23 cellular contexts compared by ENCODE assay signal in genomic region chr1:92899780-92900179, GRCh38.
DNase-seq lines count a peak whose midpoint lies in the region; ATAC-seq and TF ChIP-seq lines count a peak whose summit lies in the region.
"Had no signal": no experiment of that assay in that cellular context is flagged by ENCODE, and none has a peak within 500 bp of the region (broad histone marks: within the 10 kb centered on the region; RNA-seq: fewer than 3 reads in every experiment).

No MANE protein-coding gene starts in this region.

- H3K27ac ChIP-seq in CD4-positive, CD25-positive, alpha-beta regulatory T cell (ENCODE audit: insufficient read depth, low read length, poor library complexity, severe bottlenecking): no peak overlapping the region
- H3K27ac ChIP-seq: A549; BLaER1 treated with 17β-estradiol and CSF1 and Interleukin-3, amounts not matched to agents 10 nM and 100 nM had no signal

- no peak overlapping the region for H3K4me3 Mint-ChIP-seq in activated naive CD4-positive, alpha-beta T cell treated with anti-CD3 and anti-CD28 coated beads, Interleukin-2, amount 50 U/mL, for 24 hours
- no peak overlapping the region for H3K4me3 Mint-ChIP-seq in CD4-positive, CD25-positive, alpha-beta regulatory T cell
- no peak overlapping the region for H3K4me3 Mint-ChIP-seq in WTC11
- H3K4me3 Mint-ChIP-seq: CD14-positive monocyte, GM23338, H9, HFFc6 had no signal

- no peak overlapping the region for H3K4me3 ChIP-seq in CD4-positive, CD25-positive, alpha-beta regulatory T cell (ENCODE audit: low read depth, low read length)
- H3K4me3 ChIP-seq: A549; BLaER1 treated with 17β-estradiol and CSF1 and Interleukin-3, amounts not matched to agents 10 nM and 100 nM; GM23338 had no signal

- no peaks in the 10 kb centered on the region for H3K27me3 ChIP-seq in CD4-positive, CD25-positive, alpha-beta regulatory T cell (ENCODE audit: control insufficient read depth, insufficient read depth, low read length)
- H3K27me3 ChIP-seq: BE2C; BLaER1 treated with 17β-estradiol and CSF1 and Interleukin-3, amounts not matched to agents 10 nM and 100 nM had no signal

- no peaks in the 10 kb centered on the region for H3K36me3 ChIP-seq in CD4-positive, CD25-positive, alpha-beta regulatory T cell (ENCODE audit: control insufficient read depth, insufficient read depth, low read length)
- H3K36me3 ChIP-seq: BE2C; BLaER1 treated with 17β-estradiol and CSF1 and Interleukin-3, amounts not matched to agents 10 nM and 100 nM had no signal

- H3K27me3 Mint-ChIP-seq in activated naive CD4-positive, alpha-beta T cell treated with anti-CD3 and anti-CD28 coated beads, Interleukin-2, amount 50 U/mL, for 24 hours: no peaks in the 10 kb centered on the region
- no peaks in the 10 kb centered on the region for H3K27me3 Mint-ChIP-seq in CD4-positive, CD25-positive, alpha-beta regulatory T cell
- no peaks in the 10 kb centered on the region; the same call in 1 of the 2 replicates for H3K27me3 Mint-ChIP-seq in WTC11 (ENCODE audit: low read depth)
- H3K27me3 Mint-ChIP-seq: CD4-positive, alpha-beta memory T cell had no signal

- peaks cover 30% of the 10 kb centered on the region for H3K4me1 Mint-ChIP-seq in activated naive CD4-positive, alpha-beta T cell treated with anti-CD3 and anti-CD28 coated beads, Interleukin-2, amount 50 U/mL, for 24 hours
- peaks cover 15 to 20% (median 17%) of the 10 kb centered on the region in 4 donors for H3K4me1 Mint-ChIP-seq in CD4-positive, CD25-positive, alpha-beta regulatory T cell
- H3K4me1 Mint-ChIP-seq in WTC11: no peaks in the 10 kb centered on the region
- H3K4me1 Mint-ChIP-seq: GM23338, H9 had no signal

- H3K9me3 Mint-ChIP-seq in activated naive CD4-positive, alpha-beta T cell treated with anti-CD3 and anti-CD28 coated beads, Interleukin-2, amount 50 U/mL, for 24 hours: peaks cover 15% of the 10 kb centered on the region
- H3K9me3 Mint-ChIP-seq in CD4-positive, CD25-positive, alpha-beta regulatory T cell: peaks cover 0 to 23% (median 8%) of the 10 kb centered on the region in 7 donors
- peaks cover 21% of the 10 kb centered on the region for H3K9me3 Mint-ChIP-seq in WTC11

- TF ChIP-seq CTCF in WTC11 (IDR thresholded peaks at IDR 0.05): no peak

- POLR2A ChIA-PET in WTC11 (lab: Charles Lee): no interaction called here

- H3K9me3 ChIP-seq in CD4-positive, CD25-positive, alpha-beta regulatory T cell (ENCODE audit: control insufficient read depth in 2 of 2, low read length in 2 of 2): no peaks in the 10 kb centered on the region
- H3K9me3 ChIP-seq: A549, BE2C had no signal

- ATAC-seq in CD4-positive, CD25-positive, alpha-beta regulatory T cell (ENCODE audit: low read depth in 2 of 2): no peak
- no peak for ATAC-seq in WTC11
- ATAC-seq: A549, HCT116 had no signal

- H3K4me1 ChIP-seq in CD4-positive, CD25-positive, alpha-beta regulatory T cell (ENCODE audit: control insufficient read depth, insufficient read depth, low read length, poor library complexity, severe bottlenecking): peaks cover 13% of the 10 kb centered on the region
- H3K4me1 ChIP-seq: A549, BE2C had no signal

- CTCF ChIA-PET in WTC11 (lab: Charles Lee): interaction anchor here (1.5 to 1.6 kb wide), 2 partner anchors 61 to 94 kb away, joined by 4 to 11 read pairs; partner anchors contain the start of gene DIPK1A

- peak overlapping the region; percentile 7 for H3K27ac Mint-ChIP-seq in activated naive CD4-positive, alpha-beta T cell treated with anti-CD3 and anti-CD28 coated beads, Interleukin-2, amount 50 U/mL, for 24 hours
- H3K27ac Mint-ChIP-seq in CD4-positive, CD25-positive, alpha-beta regulatory T cell: peak overlapping the region in 2 of 3 donors; percentile 4 to 68
- no peak overlapping the region for H3K27ac Mint-ChIP-seq in WTC11
- H3K27ac Mint-ChIP-seq: GM23338, H9, HFFc6 had no signal

- DNase-seq in activated naive CD4-positive, alpha-beta T cell treated with anti-CD3 and anti-CD28 coated beads, Interleukin-2, amount 50 U/mL, for 16 hours: no peak
- no peak for DNase-seq in CD4-positive, CD25-positive, alpha-beta regulatory T cell
- DNase-seq in WTC11 (ENCODE audit: low spot score): no peak
- no peak for DNase-seq in dermis blood vessel endothelial cell
- no peak for DNase-seq in NAMALWA (ENCODE audit: low spot score)
- DNase-seq: 8988T; ACHN; AML-193; BE2C; Calu3; CD4-positive, alpha-beta memory T cell; COR-L47; DMS79; EL; GDM1; H9; HFFc6 had no signal

- H3K36me3 Mint-ChIP-seq in activated naive CD4-positive, alpha-beta T cell treated with anti-CD3 and anti-CD28 coated beads, Interleukin-2, amount 50 U/mL, for 24 hours: peaks cover 18% of the 10 kb centered on the region
- H3K36me3 Mint-ChIP-seq in CD4-positive, CD25-positive, alpha-beta regulatory T cell: peaks cover 23% of the 10 kb centered on the region
- peaks cover 4% of the 10 kb centered on the region for H3K36me3 Mint-ChIP-seq in WTC11

TF ChIP-seq in WTC11, 78 proteins besides CTCF, POLR2A, EP300 and RAD21:
- TF ChIP-seq STAT6 (CRISPR knock-in tag; conservative IDR thresholded peaks at IDR 0.05; ENCODE audit: low read depth) (no peak), ZNF317 (CRISPR knock-in tag; IDR thresholded peaks at IDR 0.05; ENCODE audit: borderline replicate concordance, low read depth) (peak; percentile 72)
